ENCODE assay signal across 8 cellular contexts in the genomic region with DNA sequence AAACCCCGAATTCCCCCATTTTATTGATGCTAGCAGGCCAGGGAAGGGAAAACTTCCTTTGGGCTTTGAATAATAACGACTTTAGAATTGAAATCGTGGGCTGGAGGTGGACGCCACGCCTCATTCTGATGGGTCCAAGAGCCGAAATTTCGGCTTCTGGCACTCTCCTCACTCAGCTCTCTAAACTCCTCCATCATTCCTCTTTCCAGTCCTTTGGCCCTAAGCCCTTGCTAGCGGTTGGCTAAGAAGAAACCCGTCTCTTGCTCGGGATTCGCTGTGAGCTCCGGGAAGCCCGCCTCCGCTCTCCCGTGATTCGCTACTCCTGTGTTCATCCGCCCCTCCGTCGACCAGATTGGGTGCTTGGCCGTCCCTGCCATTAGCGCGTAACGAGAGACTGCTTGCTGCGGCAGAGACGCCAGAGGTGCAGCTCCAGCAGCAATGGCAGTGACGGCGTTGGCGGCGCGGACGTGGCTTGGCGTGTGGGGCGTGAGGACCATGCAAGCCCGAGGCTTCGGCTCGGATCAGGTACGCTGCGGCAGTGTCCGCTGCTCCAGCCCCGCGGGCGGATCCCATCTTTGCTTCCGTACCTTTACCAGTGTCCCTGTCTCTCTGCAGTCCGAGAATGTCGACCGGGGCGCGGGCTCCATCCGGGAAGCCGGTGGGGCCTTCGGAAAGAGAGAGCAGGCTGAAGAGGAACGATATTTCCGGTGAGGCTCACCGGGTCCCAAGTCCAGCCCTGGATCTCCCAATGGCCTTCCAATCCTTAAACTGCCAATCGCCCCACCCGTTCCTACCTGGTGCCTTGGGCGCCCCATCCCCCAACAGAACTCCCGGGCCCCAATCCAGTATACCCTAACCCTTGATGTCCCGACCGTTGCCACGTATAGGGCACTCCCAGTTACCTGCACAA. TPM values are rescaled to one million over a fixed set of nuclear protein-coding genes. Genes with fewer than 3 reads are reported as not detected.
A peak's percentile ranks its signal among the peaks of the same experiment; 100 is the strongest.
DNase-seq lines count a peak whose midpoint lies in the region; ATAC-seq and TF ChIP-seq lines count a peak whose summit lies in the region.

Gene ATP5IF1 (plus strand): TSS at position 379 of the 910 bp plus-strand sequence. CDS start 60 bp downstream, at position 439.

- H3K36me3 ChIP-seq in gastroesophageal sphincter = no peaks in the 10 kb centered on the region

- 0 out of 2 replicates have a peak, but pooled peaks have one; percentile 11 for TF ChIP-seq CTCF in HFFc6 (IDR thresholded peaks at IDR 0.05)
- peak in 1 of 4 experiments; percentile 9 for TF ChIP-seq CTCF in gastroesophageal sphincter (IDR thresholded peaks at IDR 0.05)

- H3K27ac Mint-ChIP-seq in HFFc6 = no peak within 1 kb of the TSS

- TF ChIP-seq POLR2A in gastroesophageal sphincter (IDR thresholded peaks at IDR 0.05) = peak; percentile 90

- peaks cover 18% of the 10 kb centered on the region for H3K4me1 Mint-ChIP-seq in HFFc6 (ENCODE audit: low read depth)

- in situ Hi-C loops in SK-MEL-5 (cut with HindIII; ENCODE audit: low pct_unique_long_range_greater_than_20kb, low sequenced_read_pairs) = no loop called here

- H3K27ac ChIP-seq in gastroesophageal sphincter = peak within 1 kb of the TSS; percentile 78 to 94 (median 92)

- peaks cover 12% of the 10 kb centered on the region for H3K36me3 Mint-ChIP-seq in HFFc6 (ENCODE audit: low read depth)

- H3K4me3 Mint-ChIP-seq in HFFc6 = no peak within 1 kb of the TSS

- no peaks in the 10 kb centered on the region for H3K9me3 Mint-ChIP-seq in HFFc6

- H3K27me3 Mint-ChIP-seq in HFFc6 (ENCODE audit: insufficient read depth) = peaks cover 4% of the 10 kb centered on the region; the same call in 1 of the 2 replicates

- TF ChIP-seq EP300 in gastroesophageal sphincter (IDR thresholded peaks at IDR 0.05) = no peak

- ATAC-seq in gastroesophageal sphincter = peak; percentile 98

- WGBS in gastroesophageal sphincter (ENCODE audit: low coverage in 1 of 2), 2 donors = 0 to 1% methylated on average over 8 to 16 of the region's 61 CpGs

- peaks cover 6 to 54% (median 25%) of the 10 kb centered on the region in 3 donors for H3K4me1 ChIP-seq in gastroesophageal sphincter

- peak within 1 kb of the TSS; percentile 78 to 94 for H3K4me3 ChIP-seq in gastroesophageal sphincter

- no peaks in the 10 kb centered on the region for H3K27me3 ChIP-seq in gastroesophageal sphincter

- H3K9me3 ChIP-seq in gastroesophageal sphincter = no peaks in the 10 kb centered on the region

- DNase-seq in GM04504 (ENCODE audit: low read depth) (peak; percentile 97), HFFc6 (peak; percentile 98), NAMALWA (ENCODE audit: low spot score) (peak; percentile 98), SK-MEL-5 (ENCODE audit: low read depth, low spot score) (peak; percentile 97), non-pigmented ciliary epithelial cell (ENCODE audit: low read depth) (peak; percentile 96), superior temporal gyrus (ENCODE audit: extremely low spot score) (peak; percentile 99)
- peak; percentile 96 for DNase-seq in activated naive CD4-positive, alpha-beta T cell treated with Interleukin-2 at 50 U/mL for 16 hours

RNA-seq across cellular contexts. Expression of gene ATP5IF1, which starts in this region (rescaled TPM):
- total RNA-seq in HFFc6 (2021; fragmentation: NEBNext Ultra II Directional; extraction: Animal tissue kit (Norgen Biotek cat#: 25700)) = 100 to 1,000 TPM; 153 to 231 (median 216) TPM
- 34.9 and 37.2 TPM in 2 replicates for total RNA-seq in SK-MEL-5 (2014; rRNA removed; shearing (Covaris generic))
- 53.3 and 98.9 TPM in 2 replicates for polyA plus RNA-seq in SK-MEL-5 (2015; cell fraction: cytosol; rRNA removed)
- 33.2 and 43.8 TPM in 2 replicates for polyA plus RNA-seq in SK-MEL-5 (2015; cell fraction: nucleus; rRNA removed)
- total RNA-seq in gastroesophageal sphincter = 100 to 1,000 TPM; 125 to 266 (median 157) TPM

Comparison
In these comparisons a context has a peak if more than half of its experiments do, and no peak if none do; other contexts are left out.
1. Peak in every context shown above with its lines: DNase-seq, ATAC-seq, H3K4me3 ChIP-seq and H3K27ac ChIP-seq.